Comparison of ENCODE assay signal across 8 cellular contexts in genomic region chr18:9136315-9137141, GRCh38. TPM values are rescaled to one million over a fixed set of nuclear protein-coding genes. Genes with fewer than 3 reads are reported as not detected.
A peak's percentile ranks its signal among the peaks of the same experiment; 100 is the strongest.
DNase-seq lines count a peak whose midpoint lies in the region; ATAC-seq, FAIRE-seq and TF ChIP-seq lines count a peak whose summit lies in the region.

Gene ANKRD12, plus strand, starts transcription at chr18:9136781. Its CDS starts 45,652 bp downstream, at chr18:9182433.

- H3K4me3 Mint-ChIP-seq in astrocyte (ENCODE audit: unreplicated experiment): peak within 1 kb of the TSS; percentile 97

- H3K4me1 ChIP-seq in astrocyte (ENCODE audit: insufficient read depth, low read length) (peaks cover 18% of the 10 kb centered on the region), rectal smooth muscle tissue (ENCODE audit: control insufficient read depth, insufficient read depth, low read length) (peaks cover 20% of the 10 kb centered on the region), vagina (peaks cover 46% of the 10 kb centered on the region)

- H3K4me3 ChIP-seq in astrocyte (ENCODE audit: insufficient read depth, low read depth, low read length) (peak within 1 kb of the TSS; percentile 87), rectal smooth muscle tissue (ENCODE audit: low read length) (peak within 1 kb of the TSS; percentile 88), vagina (peak within 1 kb of the TSS; percentile 75 to 80)

- H3K27me3 ChIP-seq in astrocyte (ENCODE audit: insufficient read depth, low read length) (no peaks in the 10 kb centered on the region), rectal smooth muscle tissue (ENCODE audit: control insufficient read depth, insufficient read depth, low read length) (no peaks in the 10 kb centered on the region), vagina (no peaks in the 10 kb centered on the region)

- H4K20me1 ChIP-seq in astrocyte (ENCODE audit: insufficient read depth, low read length): peaks cover 28% of the 10 kb centered on the region

- peak within 1 kb of the TSS; percentile 96 for H3K27ac ChIP-seq in astrocyte (ENCODE audit: low read depth, low read length)
- H3K27ac ChIP-seq in rectal smooth muscle tissue (ENCODE audit: low read depth, low read length): peak within 1 kb of the TSS; percentile 95
- H3K27ac ChIP-seq in vagina: peak within 1 kb of the TSS; percentile 100

- no peak for FAIRE-seq in astrocyte (lab: Jason Lieb, UNC)

- H3K9ac ChIP-seq in astrocyte (ENCODE audit: low read length) (peak within 1 kb of the TSS; percentile 91), rectal smooth muscle tissue (ENCODE audit: low read length) (peak within 1 kb of the TSS; percentile 58)

- H3K27me3 Mint-ChIP-seq in astrocyte (ENCODE audit: low read depth, unreplicated experiment): no peaks in the 10 kb centered on the region

- peaks cover 6% of the 10 kb centered on the region for H3K36me3 ChIP-seq in astrocyte (ENCODE audit: insufficient read depth, low read length)
- peaks cover 3% of the 10 kb centered on the region for H3K36me3 ChIP-seq in rectal smooth muscle tissue (ENCODE audit: control insufficient read depth, insufficient read depth, low read length)
- no peaks in the 10 kb centered on the region for H3K36me3 ChIP-seq in vagina

- H3K36me3 Mint-ChIP-seq in astrocyte (ENCODE audit: low read depth, unreplicated experiment): peaks cover 2% of the 10 kb centered on the region

- H3K4me2 ChIP-seq in astrocyte (ENCODE audit: low read length): peak within 1 kb of the TSS; percentile 96

- ATAC-seq in GM18511 (IDR thresholded peaks at IDR 0.05; ENCODE audit: unreplicated experiment): peak; percentile 73
- peak; percentile 70 for ATAC-seq in HG03025 (IDR thresholded peaks at IDR 0.05; ENCODE audit: low FRiP score, unreplicated experiment)

- TF ChIP-seq CTCF in astrocyte (IDR thresholded peaks at IDR 0.05; ENCODE audit: insufficient read depth, low read depth, low read length) (no peak), vagina (IDR thresholded peaks at IDR 0.05) (no peak)

- H2AFZ ChIP-seq in astrocyte (ENCODE audit: low read depth, low read length): peak within 1 kb of the TSS; percentile 91

- H3K9me3 ChIP-seq in astrocyte (ENCODE audit: insufficient read depth, low read depth, low read length): no peaks in the 10 kb centered on the region
- no peaks in the 10 kb centered on the region for H3K9me3 ChIP-seq in vagina

- peak within 1 kb of the TSS; percentile 95 for H3K27ac Mint-ChIP-seq in astrocyte (ENCODE audit: unreplicated experiment)

- DNase-seq in NCI-H2029 treated with DMSO at 0.1 percent for 48 hours (lab: John Stamatoyannopoulos, UW) (peak; percentile 74), T-helper 22 cell (ENCODE audit: low read depth) (peak; percentile 97), astrocyte (ENCODE audit: low read depth) (peak; percentile 95), hepatic stellate cell (ENCODE audit: low spot score) (peak; percentile 97), vagina (ENCODE audit: extremely low spot score in 2 of 2) (peak; percentile 97 to 98)

- no peaks in the 10 kb centered on the region for H3K9me3 Mint-ChIP-seq in astrocyte (ENCODE audit: unreplicated experiment)

- peaks cover 42% of the 10 kb centered on the region for H3K79me2 ChIP-seq in astrocyte (ENCODE audit: insufficient read depth, low read length)

- intact Hi-C loops in vagina (cut with DNase I): loop anchor here (1.0 kb wide), 1 partner anchor 34 kb away; the partner anchor contains the start of gene NDUFV2

- peak in 1 of 2 donors; percentile 85 for TF ChIP-seq POLR2A in vagina (IDR thresholded peaks at IDR 0.05)

- H3K4me1 Mint-ChIP-seq in astrocyte (ENCODE audit: low read depth, unreplicated experiment): peaks cover 31% of the 10 kb centered on the region

RNA-seq across cellular contexts. Expression of gene ANKRD12, which starts in this region (rescaled TPM):
- total RNA-seq in astrocyte: 24.4 and 28.1 TPM in 2 replicates
- total RNA-seq in vagina: 53.5 TPM

Comparison
In these comparisons a context has a peak if more than half of its experiments do, and no peak if none do; other contexts are left out.
1. Peak in every context shown above with its lines: DNase-seq, ATAC-seq, H3K4me3 ChIP-seq and H3K27ac ChIP-seq.